In the genomic region with DNA sequence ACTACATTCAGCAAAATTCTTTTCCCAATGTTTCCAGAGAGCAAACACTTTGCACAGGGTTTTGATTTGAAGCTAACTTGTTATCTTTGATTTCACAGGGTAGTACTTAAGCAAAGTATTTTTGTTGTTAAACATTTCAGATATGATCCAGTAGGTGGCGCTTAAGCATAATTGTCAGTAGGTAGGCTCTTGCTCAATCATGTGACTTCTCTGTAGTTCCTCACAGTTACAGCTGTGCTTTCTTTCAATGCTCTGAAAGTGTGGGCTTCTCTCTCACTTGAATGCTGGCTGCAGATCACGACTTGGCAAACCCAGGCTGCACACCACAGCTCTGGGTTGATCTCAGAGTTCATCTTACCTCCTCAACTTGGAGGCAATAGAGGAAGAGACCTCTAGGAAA, we compare ENCODE assay signal across 9 cellular contexts.
DNase-seq lines count a peak whose midpoint lies in the region; ATAC-seq and TF ChIP-seq lines count a peak whose summit lies in the region.
"Had no signal": no experiment of that assay in that cellular context is flagged by ENCODE, and none has a peak within 500 bp of the region (broad histone marks: within the 10 kb centered on the region; RNA-seq: fewer than 3 reads in every experiment).

No MANE protein-coding gene starts in this region.

- POLR2A ChIA-PET in OCI-LY7 (lab: Charles Lee) = no interaction called here
- POLR2A ChIA-PET in activated CD4-positive, alpha-beta memory T cell treated with anti-CD3 and anti-CD28 coated beads, Interleukin-2, amount 10 ng/mL, durations not matched to agents 7 days and 5 days (lab: Charles Lee) = no interaction called here

- H3K27ac ChIP-seq in OCI-LY7 (ENCODE audit: low read depth, low read length, poor library complexity, severe bottlenecking) = no peak overlapping the region
- no peak overlapping the region for H3K27ac ChIP-seq in heart right ventricle

- no TSS peak for BruUV-seq in OCI-LY7 (replicated peaks; lab: Mats Ljungman, UMichigan)

- H3K36me3 ChIP-seq in OCI-LY7 (ENCODE audit: insufficient read depth, low read length) (no peaks in the 10 kb centered on the region), heart right ventricle (no peaks in the 10 kb centered on the region)

- peaks cover 1% of the 10 kb centered on the region for H3K4me1 Mint-ChIP-seq in glutamatergic neuron (ENCODE audit: low read depth, unreplicated experiment)
- H3K4me1 Mint-ChIP-seq in activated CD4-positive, alpha-beta memory T cell treated with anti-CD3 and anti-CD28 coated beads, Interleukin-2, amount 10 ng/mL, durations not matched to agents 7 days and 5 days = no peaks in the 10 kb centered on the region
- H3K4me1 Mint-ChIP-seq: B cell had no signal

- H3K4me2 ChIP-seq in OCI-LY7 (ENCODE audit: low read length) = no peak overlapping the region

- H3K27me3 ChIP-seq in heart right ventricle = no peaks in the 10 kb centered on the region

- CTCF ChIA-PET in OCI-LY7 (lab: Charles Lee; ENCODE audit: unreplicated experiment) = no interaction called here
- CTCF ChIA-PET in activated CD4-positive, alpha-beta memory T cell treated with anti-CD3 and anti-CD28 coated beads, Interleukin-2, amount 10 ng/mL, durations not matched to agents 7 days and 5 days (lab: Charles Lee) = interaction anchor here (0.8 kb wide), 1 partner anchor 13 kb away, joined by 3 read pairs; no protein-coding TSS in a partner anchor

- H3K9me3 ChIP-seq in OCI-LY7 (ENCODE audit: low read length) (no peaks in the 10 kb centered on the region), heart right ventricle (no peaks in the 10 kb centered on the region)

- H3K4me3 Mint-ChIP-seq in glutamatergic neuron (ENCODE audit: unreplicated experiment) = no peak overlapping the region
- H3K4me3 Mint-ChIP-seq in activated CD4-positive, alpha-beta memory T cell treated with anti-CD3 and anti-CD28 coated beads, Interleukin-2, amount 10 ng/mL, durations not matched to agents 7 days and 5 days = no peak overlapping the region
- H3K4me3 Mint-ChIP-seq: B cell had no signal

- TF ChIP-seq CTCF in OCI-LY7 (conservative IDR thresholded peaks at IDR 0.05; ENCODE audit: low read length) (peak; percentile 72), glutamatergic neuron (IDR thresholded peaks at IDR 0.05; ENCODE audit: partially characterized antibody, unreplicated experiment) (peak; percentile 68), heart right ventricle (IDR thresholded peaks at IDR 0.05) (peak in 2 of 9 donors; percentile 23 to 41)

- H2AFZ ChIP-seq in OCI-LY7 (ENCODE audit: low read length) = no peak overlapping the region; the same call in 1 of the 2 replicates

- H3K4me1 ChIP-seq in OCI-LY7 (ENCODE audit: insufficient read depth, low read length, poor library complexity, severe bottlenecking) (no peaks in the 10 kb centered on the region), heart right ventricle (no peaks in the 10 kb centered on the region)

- no peaks in the 10 kb centered on the region for H3K9me2 ChIP-seq in OCI-LY7 (ENCODE audit: insufficient read depth, low read length)

- WGBS in heart right ventricle, 2 donors = 8 to 16% methylated on average over 2 of the region's 2 CpGs

- H3K36me3 Mint-ChIP-seq in glutamatergic neuron (ENCODE audit: unreplicated experiment) = no peaks in the 10 kb centered on the region
- H3K36me3 Mint-ChIP-seq in activated CD4-positive, alpha-beta memory T cell treated with anti-CD3 and anti-CD28 coated beads, Interleukin-2, amount 10 ng/mL, durations not matched to agents 7 days and 5 days (ENCODE audit: low read depth) = no peaks in the 10 kb centered on the region

- no peaks in the 10 kb centered on the region for H3K79me2 ChIP-seq in OCI-LY7 (ENCODE audit: insufficient read depth, low read depth, low read length)

- DNase-seq in NCI-H2107 treated with DMSO at 0.1 percent for 48 hours (lab: John Stamatoyannopoulos, UW; ENCODE audit: unreplicated experiment) (peak; percentile 27), NCI-H2107 (lab: John Stamatoyannopoulos, UW) (no peak), OCI-LY7 (ENCODE audit: low spot score) (peak; percentile 48), glutamatergic neuron (no peak), GM19240 (ENCODE audit: insufficient read length, low spot score) (no peak), heart right ventricle (no peak)
- DNase-seq in activated CD4-positive, alpha-beta memory T cell treated with anti-CD3 and anti-CD28 coated beads, Interleukin-2, amount 10 ng/mL, durations not matched to agents 7 days and 5 days = no peak

- H3K27me3 Mint-ChIP-seq in glutamatergic neuron (ENCODE audit: unreplicated experiment) = peaks cover 2% of the 10 kb centered on the region
- no peaks in the 10 kb centered on the region for H3K27me3 Mint-ChIP-seq in activated CD4-positive, alpha-beta memory T cell treated with anti-CD3 and anti-CD28 coated beads, Interleukin-2, amount 10 ng/mL, durations not matched to agents 7 days and 5 days
- H3K27me3 Mint-ChIP-seq: B cell had no signal

- ATAC-seq in HG02852 (IDR thresholded peaks at IDR 0.05; ENCODE audit: unreplicated experiment) (peak; percentile 94), heart right ventricle (no peak)

- no peak overlapping the region for H3K4me3 ChIP-seq in OCI-LY7 (ENCODE audit: low read depth, low read length, poor library complexity, severe bottlenecking)
- no peak overlapping the region for H3K4me3 ChIP-seq in heart right ventricle

- H3K9me3 Mint-ChIP-seq in glutamatergic neuron (ENCODE audit: unreplicated experiment) = peaks cover 2% of the 10 kb centered on the region
- H3K9me3 Mint-ChIP-seq in activated CD4-positive, alpha-beta memory T cell treated with anti-CD3 and anti-CD28 coated beads, Interleukin-2, amount 10 ng/mL, durations not matched to agents 7 days and 5 days = no peaks in the 10 kb centered on the region

- no peaks in the 10 kb centered on the region for H4K20me1 ChIP-seq in OCI-LY7 (ENCODE audit: insufficient read depth, low read length)

- peak overlapping the region; percentile 39 for H3K27ac Mint-ChIP-seq in glutamatergic neuron (ENCODE audit: unreplicated experiment)
- no peak overlapping the region for H3K27ac Mint-ChIP-seq in activated CD4-positive, alpha-beta memory T cell treated with anti-CD3 and anti-CD28 coated beads, Interleukin-2, amount 10 ng/mL, durations not matched to agents 7 days and 5 days
- H3K27ac Mint-ChIP-seq: B cell had no signal

- intact Hi-C loops in OCI-LY7 (cut with micrococcal nuclease; ENCODE audit: unreplicated experiment) (no loop called here), heart right ventricle (cut with DNase I) (no loop called here)

Comparison
In these comparisons a context has a peak if more than half of its experiments do, and no peak if none do; other contexts are left out.
1. DNase-seq: peak in NCI-H2107 treated with DMSO at 0.1 percent for 48 hours (single experiment) and OCI-LY7 (single experiment); none in NCI-H2107 (single experiment), glutamatergic neuron (single experiment), GM19240 (single experiment), activated CD4-positive, alpha-beta memory T cell treated with anti-CD3 and anti-CD28 coated beads, Interleukin-2, amount 10 ng/mL, durations not matched to agents 7 days and 5 days (single experiment) and heart right ventricle (0 of 2).